ENCODE assay signal across 21 cellular contexts in the genomic region with DNA sequence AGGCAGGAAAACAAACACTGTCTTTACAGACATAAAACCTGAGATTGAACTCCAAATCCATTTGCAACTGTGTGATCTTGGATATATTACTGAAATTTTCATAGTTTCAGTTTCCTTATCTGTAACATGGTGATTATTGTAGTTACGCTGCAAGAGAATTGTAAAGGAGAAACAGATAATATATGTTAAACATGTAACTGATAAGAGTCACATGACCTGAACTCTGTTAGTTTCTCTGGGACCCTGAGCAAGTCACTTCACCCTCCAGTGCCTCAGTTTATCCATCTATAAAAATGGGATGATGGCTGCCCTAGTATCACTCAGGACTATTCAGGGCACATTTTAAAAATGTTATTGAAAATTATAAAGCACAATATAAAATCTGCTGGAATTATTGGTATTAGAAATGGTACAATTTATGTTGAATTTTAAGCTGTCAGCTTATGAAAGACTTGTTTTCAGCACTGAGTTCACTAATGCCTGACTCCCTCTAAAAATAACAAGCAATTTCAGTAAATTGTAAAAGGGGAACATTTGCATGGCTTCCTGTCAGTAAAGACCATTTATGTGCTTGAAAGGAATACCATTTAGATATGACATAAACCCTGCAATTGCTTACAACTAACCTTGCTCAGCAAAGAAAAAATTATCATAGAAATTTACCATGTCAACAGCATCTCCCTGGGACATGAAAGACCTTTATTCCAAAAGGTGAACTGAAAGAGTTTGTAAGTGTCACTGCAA.
"Had no signal": no experiment of that assay in that cellular context is flagged by ENCODE, and none has a peak within 500 bp of the region (broad histone marks: within the 10 kb centered on the region; RNA-seq: fewer than 3 reads in every experiment).

No MANE protein-coding gene starts in this region.

- H3K4me1 Mint-ChIP-seq: activated T-helper 17 cell treated with anti-CD3 and anti-CD28 coated beads, Interleukin-2, amount 50 U/mL, for 72 hours; central memory CD8-positive, alpha-beta T cell had no signal

- H3K4me1 ChIP-seq: breast epithelium, colonic mucosa, esophagus squamous epithelium, gastrocnemius medialis, pancreas, thyroid gland, upper lobe of right lung had no signal

- DNase-seq: activated T-cell treated with anti-CD3 and anti-CD28 coated beads, Interleukin-2, amount 50 U/mL, for 1 hour; colonic mucosa; dorsolateral prefrontal cortex; effector memory CD8-positive, alpha-beta T cell; esophagus squamous epithelium; gastrocnemius medialis; head of caudate nucleus; hypothalamus; pancreas; right cardiac atrium; stimulated activated CD4-positive, alpha-beta T cell treated with anti-CD3 and anti-CD28 coated beads, Interleukin-4, amount 100 ng/mL, for 4 hours; substantia nigra; T-helper 9 cell; thyroid gland; upper lobe of right lung had no signal

- H3K27ac ChIP-seq: breast epithelium, colonic mucosa, dorsolateral prefrontal cortex, esophagus squamous epithelium, gastrocnemius medialis, pancreas, thyroid gland, upper lobe of right lung had no signal

- H3K36me3 ChIP-seq: breast epithelium, colonic mucosa, esophagus squamous epithelium, gastrocnemius medialis, pancreas, thyroid gland, upper lobe of right lung had no signal

- H3K27ac Mint-ChIP-seq: activated naive CD8-positive, alpha-beta T cell; activated T-helper 17 cell treated with anti-CD3 and anti-CD28 coated beads, Interleukin-2, amount 50 U/mL, for 72 hours; effector memory CD8-positive, alpha-beta T cell; natural killer cell treated with Interleukin-12 subunit alpha and Interleukin-12 subunit beta and Interleukin-15 and Interleukin-18, amount 100 ng/mL, for 72 hours; stimulated activated naive CD8-positive, alpha-beta T cell treated with anti-CD3 and anti-CD28 coated beads, Interleukin-15, Interleukin-2, amounts not matched to agents 100 ng/mL and 50 ng/mL, for 24 hours had no signal

- H3K4me3 ChIP-seq: breast epithelium, colonic mucosa, dorsolateral prefrontal cortex, esophagus squamous epithelium, gastrocnemius medialis, pancreas, thyroid gland, upper lobe of right lung had no signal

- H3K9me3 ChIP-seq: breast epithelium, colonic mucosa, esophagus squamous epithelium, gastrocnemius medialis, pancreas, thyroid gland, upper lobe of right lung had no signal

- H3K27me3 Mint-ChIP-seq: activated naive CD8-positive, alpha-beta T cell; activated T-helper 17 cell treated with anti-CD3 and anti-CD28 coated beads, Interleukin-2, amount 50 U/mL, for 72 hours; central memory CD8-positive, alpha-beta T cell; effector memory CD8-positive, alpha-beta T cell; natural killer cell treated with Interleukin-12 subunit alpha and Interleukin-12 subunit beta and Interleukin-15 and Interleukin-18, amount 100 ng/mL, for 72 hours; stimulated activated naive CD8-positive, alpha-beta T cell treated with anti-CD3 and anti-CD28 coated beads, Interleukin-15, Interleukin-2, amounts not matched to agents 100 ng/mL and 50 ng/mL, for 24 hours had no signal

- ATAC-seq: activated T-helper 17 cell treated with anti-CD3 and anti-CD28 coated beads, Interleukin-2, amount 50 U/mL, for 72 hours; effector memory CD8-positive, alpha-beta T cell; gastrocnemius medialis; natural killer cell treated with Interleukin-12 subunit alpha and Interleukin-12 subunit beta and Interleukin-15 and Interleukin-18, amount 100 ng/mL, for 72 hours; pancreas; right cardiac atrium; upper lobe of right lung had no signal

- H3K4me3 Mint-ChIP-seq: activated naive CD8-positive, alpha-beta T cell; activated T-helper 17 cell treated with anti-CD3 and anti-CD28 coated beads, Interleukin-2, amount 50 U/mL, for 72 hours; central memory CD8-positive, alpha-beta T cell; effector memory CD8-positive, alpha-beta T cell; natural killer cell treated with Interleukin-12 subunit alpha and Interleukin-12 subunit beta and Interleukin-15 and Interleukin-18, amount 100 ng/mL, for 72 hours; stimulated activated naive CD8-positive, alpha-beta T cell treated with anti-CD3 and anti-CD28 coated beads, Interleukin-15, Interleukin-2, amounts not matched to agents 100 ng/mL and 50 ng/mL, for 24 hours had no signal

- H3K36me3 Mint-ChIP-seq: activated naive CD8-positive, alpha-beta T cell; natural killer cell treated with Interleukin-12 subunit alpha and Interleukin-12 subunit beta and Interleukin-15 and Interleukin-18, amount 100 ng/mL, for 72 hours had no signal
